ENCODE assay signal across 18 cellular contexts in the genomic region with DNA sequence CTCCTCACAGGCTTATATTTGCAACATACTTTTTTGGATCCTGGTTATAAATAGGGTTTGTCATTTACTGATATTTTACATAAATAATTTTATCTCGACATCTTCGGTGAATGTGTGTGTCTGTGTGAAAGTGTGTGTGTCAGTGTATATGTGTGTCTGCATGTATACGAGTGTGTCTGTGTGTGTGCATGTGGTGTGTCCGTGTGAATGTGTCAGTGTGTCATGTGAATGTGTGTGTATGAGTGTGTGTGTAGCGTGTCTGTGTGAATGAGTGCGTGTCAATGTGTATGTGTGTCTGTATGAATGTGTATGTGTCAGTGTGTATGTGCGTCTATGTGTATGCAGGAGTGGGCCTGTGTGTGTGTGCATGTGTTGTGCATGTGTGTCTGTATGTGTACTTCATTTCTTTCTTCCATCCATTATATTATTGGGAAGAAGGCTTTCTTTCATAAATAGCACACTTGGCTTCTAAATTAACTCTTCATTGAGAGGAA.
DNase-seq lines count a peak whose midpoint lies in the region; ATAC-seq, FAIRE-seq and TF ChIP-seq lines count a peak whose summit lies in the region.
"Had no signal": no experiment of that assay in that cellular context is flagged by ENCODE, and none has a peak within 500 bp of the region (broad histone marks: within the 10 kb centered on the region; RNA-seq: fewer than 3 reads in every experiment).

No MANE protein-coding gene starts in this region.

- WGBS in IMR-90 (ENCODE audit: extremely low coverage in 2 of 2, insufficient read length in 1 of 2), 2 experiments, result 69% methylated on average over 2 of the region's 7 CpGs; no CpG with 5 or more reads in 1 of the 2 experiments
- 94% methylated on average over 7 of the region's 7 CpGs; no CpG with 5 or more reads in 1 of the 2 experiments for WGBS in H1 (ENCODE audit: extremely low coverage in 1 of 2, insufficient coverage in 1 of 2, insufficient read length in 1 of 2, insufficient replicate concordance in 2 of 2, low coverage in 1 of 2, low lambda C conversion rate in 2 of 2, missing lambda C conversion rate in 1 of 2), 2 experiments
- no CpG with 5 or more reads among the region's 7 CpGs for WGBS in trophoblast cell (ENCODE audit: extremely low coverage, insufficient coverage, insufficient read length)

- H3K9me1 ChIP-seq in IMR-90 (ENCODE audit: insufficient read depth, low read length), result no peaks in the 10 kb centered on the region

- no peak overlapping the region for H3K9ac ChIP-seq in IMR-90 (ENCODE audit: low read depth, low read length)
- H3K9ac ChIP-seq in H1 (replicated peaks in 1 of 4; ENCODE audit: extremely low read depth in 1 of 4, low read depth in 3 of 4, low read length in 3 of 4), result no peak overlapping the region
- no peak overlapping the region for H3K9ac ChIP-seq in trophoblast cell (ENCODE audit: low read length)
- H3K9ac ChIP-seq: GM23248 had no signal

- no peaks in the 10 kb centered on the region for H4K20me1 ChIP-seq in IMR-90 (ENCODE audit: insufficient read depth, low read length)
- peaks cover 0 to 3% of the 10 kb centered on the region in 2 experiments for H4K20me1 ChIP-seq in H1 (replicated peaks in 1 of 2; ENCODE audit: control insufficient read depth in 1 of 2, insufficient read depth in 2 of 2, low read length in 2 of 2)

- TF ChIP-seq RAD21 in IMR-90 (IDR thresholded peaks at IDR 0.05; ENCODE audit: low read length) (no peak), H1 (IDR thresholded peaks at IDR 0.05 in 1 of 2, conservative IDR thresholded peaks at IDR 0.05 in 1 of 2; ENCODE audit: low read depth in 2 of 2, low read length in 2 of 2) (no peak)

- no peak for TF ChIP-seq POLR2A in IMR-90 (IDR thresholded peaks at IDR 0.05; ENCODE audit: low read depth, low read length)
- no peak for TF ChIP-seq POLR2A in H1 (IDR thresholded peaks at IDR 0.05; ENCODE audit: control extremely low read depth in 1 of 2, low read depth in 2 of 2, low read length in 2 of 2)

- H3K23me2 ChIP-seq in H1 (ENCODE audit: low read depth, low read length), result peaks cover 3% of the 10 kb centered on the region; the same call in 1 of the 2 replicates

- peak overlapping the region; percentile 30 for H2BK5ac ChIP-seq in IMR-90 (ENCODE audit: low read depth, low read length, poor library complexity, severe bottlenecking)
- no peak overlapping the region for H2BK5ac ChIP-seq in H1 (ENCODE audit: low read depth, low read length)
- H2BK5ac ChIP-seq in trophoblast cell (ENCODE audit: low read depth, low read length, poor library complexity), result no peak overlapping the region

- TF ChIP-seq CTCF in IMR-90 (conservative IDR thresholded peaks at IDR 0.05; ENCODE audit: low read depth, low read length), result no peak
- TF ChIP-seq CTCF in H1 (IDR thresholded peaks at IDR 0.05; ENCODE audit: control extremely low read depth in 1 of 3, insufficient read depth in 1 of 3, low read depth in 1 of 3, low read length in 3 of 3), result no peak

- POLR2A ChIA-PET in IMR-90 (lab: Charles Lee; ENCODE audit: unreplicated experiment), result no interaction called here
- POLR2A ChIA-PET in H1 (lab: Charles Lee; ENCODE audit: partially characterized antibody), result no interaction called here

- H3K79me2 ChIP-seq in H1 (ENCODE audit: control insufficient read depth in 1 of 2, insufficient read depth in 2 of 2, low read length in 2 of 2) (no peaks in the 10 kb centered on the region), trophoblast cell (ENCODE audit: control insufficient read depth, insufficient read depth, low read length, poor library complexity) (no peaks in the 10 kb centered on the region)

- DNase-seq in HTR-8/SVneo (ENCODE audit: insufficient read length, low spot score), result no peak
- no peak for DNase-seq in IMR-90
- no peak for DNase-seq in H1 (ENCODE audit: low read depth in 1 of 2, low spot score in 2 of 2)
- DNase-seq in trophoblast cell, result no peak
- no peak for DNase-seq in GM19239 (ENCODE audit: insufficient read length, low spot score)
- DNase-seq in MV-4-11 (lab: John Stamatoyannopoulos, UW), result no peak
- DNase-seq: C1 segment of cervical spinal cord; Calu3; CD4-positive, alpha-beta memory T cell; COR-L47; DMS53; DMS79 treated with DMSO at 0.1 percent for 48 hours; GF-D8; GM23248; H9 had no signal

- no peak overlapping the region for H3K23ac ChIP-seq in IMR-90 (ENCODE audit: low read depth, low read length)
- peak overlapping the region; percentile 56 for H3K23ac ChIP-seq in H1 (ENCODE audit: insufficient read length)
- peak overlapping the region; percentile 100 for H3K23ac ChIP-seq in trophoblast cell (ENCODE audit: low read length)

- H2AK5ac ChIP-seq in IMR-90 (ENCODE audit: low read depth, low read length) (no peak overlapping the region), H1 (ENCODE audit: low read depth, low read length) (peak overlapping the region; percentile 98; the same call in 1 of the 2 replicates), trophoblast cell (ENCODE audit: low read length) (no peak overlapping the region)

- H4K91ac ChIP-seq in IMR-90 (ENCODE audit: insufficient read depth, low read depth, low read length), result no peak overlapping the region
- H4K91ac ChIP-seq in H1 (replicated peaks; ENCODE audit: insufficient read length, low read length), result peak overlapping the region; percentile 15
- H4K91ac ChIP-seq in trophoblast cell (ENCODE audit: low read depth, low read length), result no peak overlapping the region

- H2BK15ac ChIP-seq in IMR-90 (ENCODE audit: low read depth, low read length) (no peak overlapping the region), H1 (ENCODE audit: low read length) (0 out of 2 replicates have a peak overlapping the region, but pooled peaks have one; percentile 95)

- in situ Hi-C loops in IMR-90 (cut with MboI; ENCODE audit: low sequenced_read_pairs), result no loop called here

- no peak for TF ChIP-seq EP300 in H1 (IDR thresholded peaks at IDR 0.05; ENCODE audit: borderline replicate concordance in 1 of 2, low read depth in 2 of 2, low read length in 2 of 2)

- H2BK12ac ChIP-seq in H1 (ENCODE audit: low read depth, low read length), result peak overlapping the region; percentile 52; the same call in 1 of the 2 replicates
- no peak overlapping the region for H2BK12ac ChIP-seq in trophoblast cell (ENCODE audit: low read length)

- H3K27ac ChIP-seq in IMR-90 (ENCODE audit: insufficient read depth, low read length), result no peak overlapping the region
- no peak overlapping the region for H3K27ac ChIP-seq in H1 (ENCODE audit: low read depth, low read length)
- H3K27ac ChIP-seq in trophoblast cell (ENCODE audit: low read depth, low read length), result no peak overlapping the region
- H3K27ac ChIP-seq: GM23248 had no signal

- ATAC-seq in IMR-90 (ENCODE audit: low read depth), result no peak
- ATAC-seq in HG03280 (IDR thresholded peaks at IDR 0.05; ENCODE audit: unreplicated experiment), result no peak
- ATAC-seq: HCT116 had no signal

- BruUV-seq in IMR-90 (replicated peaks; lab: Mats Ljungman, UMichigan), result no TSS peak

- H2AFZ ChIP-seq in IMR-90 (replicated peaks; ENCODE audit: low read length, poor library complexity) (no peak overlapping the region), H1 (ENCODE audit: low read length) (no peak overlapping the region), trophoblast cell (ENCODE audit: insufficient read depth, low read length, poor library complexity) (no peak overlapping the region)
- H2AFZ ChIP-seq: GM23248 had no signal

- H3K9me3 ChIP-seq in IMR-90 (ENCODE audit: control insufficient read depth, insufficient read depth, low read length) (peaks cover 21% of the 10 kb centered on the region), H1 (ENCODE audit: insufficient read depth in 2 of 2, low read depth in 1 of 2, low read length in 1 of 2) (no peaks in the 10 kb centered on the region), trophoblast cell (ENCODE audit: insufficient read depth, low read depth, low read length) (peaks cover 2% of the 10 kb centered on the region)

- H4K5ac ChIP-seq in IMR-90 (ENCODE audit: low read depth, low read length) (no peak overlapping the region), H1 (ENCODE audit: insufficient read length, low read depth, low read length) (no peak overlapping the region)

- CTCF ChIA-PET in IMR-90 (lab: Yijun Ruan, JAX), result no interaction called here
- CTCF ChIA-PET in H1 (lab: Charles Lee; ENCODE audit: partially characterized antibody), result no interaction called here

- intact Hi-C loops in IMR-90 (cut with micrococcal nuclease), result no loop called here

- H3K27me3 ChIP-seq in IMR-90 (ENCODE audit: control insufficient read depth, insufficient read depth, low read length) (no peaks in the 10 kb centered on the region), H1 (replicated peaks in 1 of 4; ENCODE audit: control insufficient read depth in 3 of 4, extremely low read depth in 1 of 4, insufficient read depth in 3 of 4, low read length in 3 of 4) (no peaks in the 10 kb centered on the region), trophoblast cell (ENCODE audit: insufficient read depth, low read length) (no peaks in the 10 kb centered on the region)

- H3K56ac ChIP-seq in IMR-90 (ENCODE audit: extremely low read depth, insufficient read depth, low read length) (no peak overlapping the region), H1 (replicated peaks; ENCODE audit: insufficient read length, low read depth, low read length) (no peak overlapping the region)

- H2BK120ac ChIP-seq in IMR-90 (ENCODE audit: low read depth, low read length), result no peak overlapping the region
- no peak overlapping the region for H2BK120ac ChIP-seq in H1 (replicated peaks; ENCODE audit: low read depth, low read length)
- H2BK120ac ChIP-seq in trophoblast cell (ENCODE audit: insufficient read depth, low read length, poor library complexity), result no peak overlapping the region

- H3K4me1 ChIP-seq in IMR-90 (ENCODE audit: control insufficient read depth, insufficient read depth, low read length) (no peaks in the 10 kb centered on the region), H1 (replicated peaks in 1 of 4; ENCODE audit: control insufficient read depth in 3 of 4, insufficient read depth in 4 of 4, low read length in 3 of 4) (no peaks in the 10 kb centered on the region), trophoblast cell (ENCODE audit: control insufficient read depth in 1 of 2, insufficient read depth in 2 of 2, low read length in 2 of 2) (no peaks in the 10 kb centered on the region)

- H3K36me3 ChIP-seq in IMR-90 (ENCODE audit: control insufficient read depth, insufficient read depth, low read length) (no peaks in the 10 kb centered on the region), H1 (ENCODE audit: control insufficient read depth in 2 of 4, insufficient read depth in 4 of 4, low read length in 3 of 4) (no peaks in the 10 kb centered on the region), trophoblast cell (ENCODE audit: control insufficient read depth in 1 of 2, insufficient read depth in 2 of 2, low read length in 2 of 2) (no peaks in the 10 kb centered on the region)

- H3K14ac ChIP-seq in IMR-90 (replicated peaks; ENCODE audit: low read depth, low read length), result no peak overlapping the region
- no peak overlapping the region for H3K14ac ChIP-seq in H1 (ENCODE audit: insufficient read length)
- no peak overlapping the region for H3K14ac ChIP-seq in trophoblast cell (ENCODE audit: low read length)

- no peak overlapping the region for H3K4ac ChIP-seq in IMR-90 (ENCODE audit: low read depth, low read length)
- H3K4ac ChIP-seq in H1 (replicated peaks; ENCODE audit: insufficient read length, low read depth, low read length), result peak overlapping the region; percentile 55
- H3K4ac ChIP-seq in trophoblast cell (ENCODE audit: low read depth, low read length), result no peak overlapping the region

- H3K79me1 ChIP-seq in IMR-90 (ENCODE audit: low read depth in 1 of 2, low read length in 2 of 2), result no peaks in the 10 kb centered on the region
- H3K79me1 ChIP-seq in H1 (ENCODE audit: low read depth, low read length), result no peaks in the 10 kb centered on the region
- no peaks in the 10 kb centered on the region for H3K79me1 ChIP-seq in trophoblast cell (ENCODE audit: low read length)

- H4K12ac ChIP-seq in trophoblast cell (ENCODE audit: low read depth, low read length), result no peak overlapping the region

- FAIRE-seq in HTR-8/SVneo (lab: Jason Lieb, UNC) (peak; percentile 92), H1 (lab: Jason Lieb, UNC) (no peak), GM19239 (lab: Jason Lieb, UNC) (no peak)
- FAIRE-seq: GM12892 had no signal

- dilution Hi-C loops in IMR-90 (cut with HindIII; ENCODE audit: low sequenced_read_pairs, unreplicated experiment), result no loop called here

- H3K18ac ChIP-seq in IMR-90 (ENCODE audit: low read depth, low read length) (no peak overlapping the region), H1 (ENCODE audit: extremely low read depth, low read length) (no peak overlapping the region), trophoblast cell (ENCODE audit: low read length) (no peak overlapping the region)

- H4K8ac ChIP-seq in IMR-90 (ENCODE audit: low read depth in 2 of 2, low read length in 2 of 2), result no peak overlapping the region
- no peak overlapping the region for H4K8ac ChIP-seq in H1 (ENCODE audit: extremely low read depth, insufficient read depth, low read length)
- no peak overlapping the region for H4K8ac ChIP-seq in trophoblast cell (ENCODE audit: low read depth, low read length)

- H2BK20ac ChIP-seq in IMR-90 (ENCODE audit: low read depth, low read length), result no peak overlapping the region
- H2BK20ac ChIP-seq in H1 (ENCODE audit: low read length), result no peak overlapping the region

- H3K4me2 ChIP-seq in IMR-90 (ENCODE audit: low read depth, low read length), result no peak overlapping the region
- H3K4me2 ChIP-seq in H1 (ENCODE audit: insufficient read depth in 1 of 2, low read depth in 2 of 2, low read length in 2 of 2), result no peak overlapping the region
- H3K4me2 ChIP-seq in trophoblast cell (ENCODE audit: low read length), result no peak overlapping the region

- H3K4me3 ChIP-seq in IMR-90 (ENCODE audit: insufficient read depth, low read depth, low read length) (no peak overlapping the region), H1 (ENCODE audit: extremely low read depth in 1 of 4, insufficient read depth in 2 of 4, low read depth in 3 of 4, low read length in 4 of 4) (no peak overlapping the region), trophoblast cell (ENCODE audit: low read depth, low read length) (peak overlapping the region; percentile 47)
- H3K4me3 ChIP-seq: GM23248 had no signal

- no peak overlapping the region for H2AK9ac ChIP-seq in IMR-90 (replicated peaks; ENCODE audit: low read depth, low read length, poor library complexity)
